29 cellular contexts compared by ENCODE assay signal in genomic region chr2:98825043-98825350, GRCh38.
DNase-seq lines count a peak whose midpoint lies in the region; ATAC-seq and TF ChIP-seq lines count a peak whose summit lies in the region.
"Had no signal": no experiment of that assay in that cellular context is flagged by ENCODE, and none has a peak within 500 bp of the region (broad histone marks: within the 10 kb centered on the region; RNA-seq: fewer than 3 reads in every experiment).

No MANE protein-coding gene starts in this region.

- no peaks in the 10 kb centered on the region for H3K9me2 ChIP-seq in Loucy (replicated peaks; ENCODE audit: low read depth, low read length)

- H3K4me1 Mint-ChIP-seq in activated naive CD8-positive, alpha-beta T cell treated with anti-CD3 and anti-CD28 coated beads, Interleukin-2, amount 10 ng/mL, durations not matched to agents 7 days and 5 days = peaks cover 27% of the 10 kb centered on the region
- H3K4me1 Mint-ChIP-seq in activated naive CD8-positive, alpha-beta T cell treated with anti-CD3 and anti-CD28 coated beads, Interleukin-2, amount 50 U/mL, for 24 hours = peaks cover 30% of the 10 kb centered on the region
- peaks cover 23 to 33% of the 10 kb centered on the region in 2 donors for H3K4me1 Mint-ChIP-seq in immature natural killer cell
- H3K4me1 Mint-ChIP-seq: GM23338 had no signal

- H3F3A ChIP-seq in Loucy (ENCODE audit: low read depth) = no peaks in the 10 kb centered on the region

- intact Hi-C loops in left lung (cut with DNase I) = no loop called here
- intact Hi-C loops in stomach (cut with DNase I; ENCODE audit: low total_unique reads) = no loop called here

- no peak overlapping the region for H3K27ac Mint-ChIP-seq in activated naive CD8-positive, alpha-beta T cell treated with anti-CD3 and anti-CD28 coated beads, Interleukin-2, amount 10 ng/mL, durations not matched to agents 7 days and 5 days
- H3K27ac Mint-ChIP-seq in activated naive CD8-positive, alpha-beta T cell treated with anti-CD3 and anti-CD28 coated beads, Interleukin-2, amount 50 U/mL, for 24 hours = no peak overlapping the region
- no peak overlapping the region for H3K27ac Mint-ChIP-seq in immature natural killer cell
- H3K27ac Mint-ChIP-seq: activated T-cell treated with anti-CD3 and anti-CD28 coated beads, Interleukin-2, amount 50 U/mL, for 24 hours; GM23338; HFFc6; T-helper 2 cell treated with Interferon-gamma antibody and Interleukin-4, amounts not matched to agents 5 μg/mL and 100 μg/mL, for 36 hours had no signal

- H3K27me3 ChIP-seq in Loucy (ENCODE audit: insufficient read depth, low read length, poor library complexity, severe bottlenecking) (no peaks in the 10 kb centered on the region), left lung (peaks cover 5 to 22% of the 10 kb centered on the region in 2 donors), stomach (peaks cover 0 to 15% (median 12%) of the 10 kb centered on the region in 3 donors)
- H3K27me3 ChIP-seq: body of pancreas had no signal

- no peaks in the 10 kb centered on the region for H4K20me1 ChIP-seq in Loucy (ENCODE audit: insufficient read depth, low read length, poor library complexity, severe bottlenecking)

- H3K9me3 ChIP-seq in Loucy (ENCODE audit: insufficient read depth, low read depth, low read length) (no peaks in the 10 kb centered on the region), left lung (no peaks in the 10 kb centered on the region), stomach (no peaks in the 10 kb centered on the region)
- H3K9me3 ChIP-seq: body of pancreas, thoracic aorta had no signal

- 88 to 96% (median 93%) methylated on average over 3 of the region's 3 CpGs for WGBS in stomach, 5 donors

- H3K9ac ChIP-seq in Loucy (ENCODE audit: low read depth, low read length, poor library complexity, severe bottlenecking) = no peak overlapping the region

- DNase-seq in activated naive CD8-positive, alpha-beta T cell treated with anti-CD3 and anti-CD28 coated beads, Interleukin-2, amount 10 ng/mL, durations not matched to agents 7 days and 5 days = peak; percentile 13
- DNase-seq in activated naive CD8-positive, alpha-beta T cell treated with anti-CD3 and anti-CD28 coated beads, Interleukin-2, amount 50 U/mL, for 24 hours = no peak
- no peak for DNase-seq in left lung
- no peak for DNase-seq in stomach
- DNase-seq in NCI-H2227 (lab: John Stamatoyannopoulos, UW; ENCODE audit: unreplicated experiment) = no peak
- no peak for DNase-seq in immature natural killer cell
- no peak for DNase-seq in NK-92 treated with Interleukin-12 subunit alpha and Interleukin-12 subunit beta, amount 100 ng/mL, for 24 hours (lab: John Stamatoyannopoulos, UW)
- DNase-seq: 8988T; activated CD4-positive, alpha-beta T cell treated with anti-CD3 and anti-CD28 coated beads for 48 hours; activated gamma-delta T cell treated with Interleukin-2 at 50 U/mL for 16 hours; activated T-cell treated with anti-CD3 and anti-CD28 coated beads, Interleukin-2, amount 50 U/mL, for 24 hours; body of pancreas; CD4-positive, CD25-positive, alpha-beta regulatory T cell; DMS153; effector CD4-positive, alpha-beta T cell; HFFc6; Karpas-422; naive thymus-derived CD8-positive, alpha-beta T cell; NCI-H146; NCI-H2107; NCI-H446; NCI-H82; stimulated activated CD4-positive, alpha-beta T cell treated with anti-CD3 and anti-CD28 coated beads, Interleukin-12 subunit alpha, Interleukin-12 subunit beta, amount 100 ng/mL, for 4 hours; stimulated activated CD4-positive, alpha-beta T cell treated with anti-CD3 and anti-CD28 coated beads, Interleukin-4, amount 100 ng/mL, for 1 hour had no signal

- no peak for TF ChIP-seq EP300 in stomach (IDR thresholded peaks at IDR 0.05)

- H2AFZ ChIP-seq in Loucy (ENCODE audit: low read length) = 0 out of 2 replicates have a peak overlapping the region, but pooled peaks have one; percentile 54
- H2AFZ ChIP-seq: GM23338 had no signal

- H3K4me3 Mint-ChIP-seq in activated naive CD8-positive, alpha-beta T cell treated with anti-CD3 and anti-CD28 coated beads, Interleukin-2, amount 10 ng/mL, durations not matched to agents 7 days and 5 days = no peak overlapping the region
- no peak overlapping the region for H3K4me3 Mint-ChIP-seq in activated naive CD8-positive, alpha-beta T cell treated with anti-CD3 and anti-CD28 coated beads, Interleukin-2, amount 50 U/mL, for 24 hours
- H3K4me3 Mint-ChIP-seq in immature natural killer cell = no peak overlapping the region
- H3K4me3 Mint-ChIP-seq: activated T-cell treated with anti-CD3 and anti-CD28 coated beads, Interleukin-2, amount 50 U/mL, for 24 hours; GM23338; HFFc6 had no signal

- H3K4me3 ChIP-seq in Loucy (ENCODE audit: low read length, poor library complexity, severe bottlenecking) (no peak overlapping the region), left lung (no peak overlapping the region), stomach (no peak overlapping the region)
- H3K4me3 ChIP-seq: body of pancreas, GM23338, thoracic aorta had no signal

- peaks cover 7% of the 10 kb centered on the region for H3K27me3 Mint-ChIP-seq in activated naive CD8-positive, alpha-beta T cell treated with anti-CD3 and anti-CD28 coated beads, Interleukin-2, amount 10 ng/mL, durations not matched to agents 7 days and 5 days
- peaks cover 2% of the 10 kb centered on the region for H3K27me3 Mint-ChIP-seq in activated naive CD8-positive, alpha-beta T cell treated with anti-CD3 and anti-CD28 coated beads, Interleukin-2, amount 50 U/mL, for 24 hours
- H3K27me3 Mint-ChIP-seq in immature natural killer cell (ENCODE audit: low read depth in 3 of 3) = peaks cover 0 to 5% (median 2%) of the 10 kb centered on the region in 3 donors
- H3K27me3 Mint-ChIP-seq: activated T-cell treated with anti-CD3 and anti-CD28 coated beads, Interleukin-2, amount 50 U/mL, for 24 hours had no signal

- no peak for TF ChIP-seq CTCF in Loucy (conservative IDR thresholded peaks at IDR 0.05; ENCODE audit: low read length)
- TF ChIP-seq CTCF in left lung (IDR thresholded peaks at IDR 0.05) = no peak
- TF ChIP-seq CTCF in stomach (IDR thresholded peaks at IDR 0.05) = no peak

- POLR2A ChIA-PET in activated naive CD8-positive, alpha-beta T cell treated with anti-CD3 and anti-CD28 coated beads, Interleukin-2, amount 10 ng/mL, durations not matched to agents 7 days and 5 days (lab: Charles Lee) = no interaction called here

- no peaks in the 10 kb centered on the region for H3K79me2 ChIP-seq in Loucy (ENCODE audit: insufficient read depth, low read length)

- H3K27ac ChIP-seq in left lung (peak overlapping the region; percentile 19 to 91), stomach (peak overlapping the region in 3 of 5 donors; percentile 57 to 85 (median 84))
- H3K27ac ChIP-seq: epithelial cell of prostate had no signal

- H3K4me1 ChIP-seq in Loucy (ENCODE audit: insufficient read depth, low read length, poor library complexity, severe bottlenecking) (peaks cover 37% of the 10 kb centered on the region), left lung (peaks cover 4 to 62% of the 10 kb centered on the region in 2 donors), stomach (peaks cover 5 to 40% (median 17%) of the 10 kb centered on the region in 4 donors)
- H3K4me1 ChIP-seq: body of pancreas had no signal

- no peak for ATAC-seq in activated naive CD8-positive, alpha-beta T cell treated with anti-CD3 and anti-CD28 coated beads, Interleukin-2, amount 10 ng/mL, durations not matched to agents 7 days and 5 days (ENCODE audit: low read depth)
- no peak for ATAC-seq in activated naive CD8-positive, alpha-beta T cell treated with anti-CD3 and anti-CD28 coated beads, Interleukin-2, amount 50 U/mL, for 24 hours
- ATAC-seq in left lung = no peak
- ATAC-seq: body of pancreas; GM23338; naive thymus-derived CD8-positive, alpha-beta T cell had no signal

- H3K4me2 ChIP-seq in Loucy (ENCODE audit: low read depth, low read length, poor library complexity, severe bottlenecking) = no peak overlapping the region
- H3K4me2 ChIP-seq: GM23338 had no signal

- no peak for TF ChIP-seq POLR2A in stomach (IDR thresholded peaks at IDR 0.05)

- no peaks in the 10 kb centered on the region for H3K36me3 ChIP-seq in Loucy (ENCODE audit: insufficient read depth, low read length)
- no peaks in the 10 kb centered on the region for H3K36me3 ChIP-seq in left lung
- H3K36me3 ChIP-seq in stomach = peaks cover 0 to 11% (median 4%) of the 10 kb centered on the region in 4 donors
- H3K36me3 ChIP-seq: thoracic aorta had no signal

- H3K36me3 Mint-ChIP-seq in activated naive CD8-positive, alpha-beta T cell treated with anti-CD3 and anti-CD28 coated beads, Interleukin-2, amount 10 ng/mL, durations not matched to agents 7 days and 5 days = peaks cover 2% of the 10 kb centered on the region
- H3K36me3 Mint-ChIP-seq in activated naive CD8-positive, alpha-beta T cell treated with anti-CD3 and anti-CD28 coated beads, Interleukin-2, amount 50 U/mL, for 24 hours (ENCODE audit: low read depth) = no peaks in the 10 kb centered on the region
- no peaks in the 10 kb centered on the region for H3K36me3 Mint-ChIP-seq in immature natural killer cell
- H3K36me3 Mint-ChIP-seq: CD4-positive, CD25-positive, alpha-beta regulatory T cell; naive thymus-derived CD8-positive, alpha-beta T cell had no signal

- H3K9me3 Mint-ChIP-seq in activated naive CD8-positive, alpha-beta T cell treated with anti-CD3 and anti-CD28 coated beads, Interleukin-2, amount 10 ng/mL, durations not matched to agents 7 days and 5 days = no peaks in the 10 kb centered on the region
- no peaks in the 10 kb centered on the region for H3K9me3 Mint-ChIP-seq in activated naive CD8-positive, alpha-beta T cell treated with anti-CD3 and anti-CD28 coated beads, Interleukin-2, amount 50 U/mL, for 24 hours
- no peaks in the 10 kb centered on the region for H3K9me3 Mint-ChIP-seq in immature natural killer cell
- H3K9me3 Mint-ChIP-seq: activated T-cell treated with anti-CD3 and anti-CD28 coated beads, Interleukin-2, amount 50 U/mL, for 24 hours; T-helper 2 cell treated with Interferon-gamma antibody and Interleukin-4, amounts not matched to agents 5 μg/mL and 100 μg/mL, for 36 hours had no signal
